Comparison of ENCODE assay signal across 10 cellular contexts in genomic region chr1:174040387-174040786, GRCh38. TPM values are rescaled to one million over a fixed set of nuclear protein-coding genes. Genes with fewer than 3 reads are reported as not detected.
DNase-seq lines count a peak whose midpoint lies in the region; ATAC-seq and TF ChIP-seq lines count a peak whose summit lies in the region.
"Had no signal": no experiment of that assay in that cellular context is flagged by ENCODE, and none has a peak within 500 bp of the region (broad histone marks: within the 10 kb centered on the region; RNA-seq: fewer than 3 reads in every experiment).

No MANE protein-coding gene starts in this region.

- no peaks in the 10 kb centered on the region for H3K36me3 Mint-ChIP-seq in H9 (ENCODE audit: insufficient read depth in 1 of 3, low read depth in 3 of 3)
- H3K36me3 Mint-ChIP-seq in naive thymus-derived CD8-positive, alpha-beta T cell, result no peaks in the 10 kb centered on the region
- H3K36me3 Mint-ChIP-seq: CD8-positive, alpha-beta T cell had no signal

- H3K27me3 Mint-ChIP-seq in H9 (ENCODE audit: low read depth), result peaks cover 5% of the 10 kb centered on the region
- H3K27me3 Mint-ChIP-seq in naive thymus-derived CD8-positive, alpha-beta T cell, result peaks cover 0 to 4% (median 0%) of the 10 kb centered on the region in 5 donors

- H3K27me3 ChIP-seq in AG04450 (ENCODE audit: control insufficient read depth, insufficient read depth, low read length) (no peaks in the 10 kb centered on the region), H9 (ENCODE audit: insufficient read depth, low read length) (no peaks in the 10 kb centered on the region), upper lobe of left lung (no peaks in the 10 kb centered on the region)

- H2BK120ac ChIP-seq in H9 (ENCODE audit: low read depth, low read length, poor library complexity, severe bottlenecking), result no peak overlapping the region

- TF ChIP-seq POLR2A in upper lobe of left lung (IDR thresholded peaks at IDR 0.05), result no peak

- H3K9me3 Mint-ChIP-seq in H9, result no peaks in the 10 kb centered on the region
- no peaks in the 10 kb centered on the region for H3K9me3 Mint-ChIP-seq in naive thymus-derived CD8-positive, alpha-beta T cell
- H3K9me3 Mint-ChIP-seq: CD8-positive, alpha-beta T cell had no signal

- H2BK12ac ChIP-seq in H9 (ENCODE audit: insufficient read length, low read depth, low read length), result no peak overlapping the region

- no peak overlapping the region for H3K4me2 ChIP-seq in H9 (ENCODE audit: insufficient read depth, insufficient read length, low read length)

- no peaks in the 10 kb centered on the region for H3K23me2 ChIP-seq in H9 (ENCODE audit: insufficient read length, low read depth, low read length, poor library complexity, severe bottlenecking)

- no peak overlapping the region for H3T11ph ChIP-seq in H9 (ENCODE audit: low read length)

- POLR2A ChIA-PET in AG04450 (lab: Yijun Ruan, JAX), result interaction anchor here (0.7 kb wide), 1 partner anchor 18 kb away, joined by 3 read pairs; the partner anchor contains the start of gene RC3H1
- POLR2A ChIA-PET in naive thymus-derived CD8-positive, alpha-beta T cell (lab: Charles Lee), result no interaction called here

- no peak overlapping the region for H2AK5ac ChIP-seq in H9 (ENCODE audit: insufficient read length, low read length)

- H4K20me1 ChIP-seq in H9 (ENCODE audit: control insufficient read depth, insufficient read depth, insufficient read length), result no peaks in the 10 kb centered on the region

- no peak overlapping the region for H3K9ac ChIP-seq in H9 (ENCODE audit: extremely low read depth, insufficient read length, low read length)

- no peak overlapping the region for H3K4me3 Mint-ChIP-seq in H9
- H3K4me3 Mint-ChIP-seq in naive thymus-derived CD8-positive, alpha-beta T cell, result no peak overlapping the region
- H3K4me3 Mint-ChIP-seq: CD8-positive, alpha-beta T cell had no signal

- no peak overlapping the region for H3K27ac Mint-ChIP-seq in H9
- H3K27ac Mint-ChIP-seq in naive thymus-derived CD8-positive, alpha-beta T cell, result no peak overlapping the region
- H3K27ac Mint-ChIP-seq: CD8-positive, alpha-beta T cell had no signal

- DNase-seq in AG04450 (ENCODE audit: low read depth, low spot score) (peak; percentile 72), HT-29 (ENCODE audit: low spot score) (peak; percentile 74), NCI-H524 treated with DMSO at 0.1 percent for 48 hours (lab: John Stamatoyannopoulos, UW) (peak; percentile 94), epithelial cell of esophagus (ENCODE audit: low read depth) (peak; percentile 94), H9 (no peak), upper lobe of left lung (no peak)
- no peak for DNase-seq in naive thymus-derived CD8-positive, alpha-beta T cell
- DNase-seq: CD8-positive, alpha-beta T cell; WERI-Rb-1 had no signal

- H3K18ac ChIP-seq in H9 (ENCODE audit: insufficient read length, low read depth, low read length), result no peak overlapping the region

- no peak overlapping the region for H2BK20ac ChIP-seq in H9 (ENCODE audit: low read depth, low read length, poor library complexity, severe bottlenecking)

- H3K4me3 ChIP-seq in AG04450 (ENCODE audit: low read depth, low read length) (no peak overlapping the region), epithelial cell of esophagus (ENCODE audit: low read length) (no peak overlapping the region), upper lobe of left lung (no peak overlapping the region)

- H3K4me1 ChIP-seq in H9 (ENCODE audit: insufficient read depth, low read length) (no peaks in the 10 kb centered on the region), upper lobe of left lung (no peaks in the 10 kb centered on the region)

- H3K4me1 Mint-ChIP-seq in H9, result no peaks in the 10 kb centered on the region
- H3K4me1 Mint-ChIP-seq in naive thymus-derived CD8-positive, alpha-beta T cell, result no peaks in the 10 kb centered on the region

- H2AFZ ChIP-seq in H9 (ENCODE audit: low read length), result no peak overlapping the region

- no peaks in the 10 kb centered on the region for H3K36me3 ChIP-seq in upper lobe of left lung
- H3K36me3 ChIP-seq: WERI-Rb-1 had no signal

- WGBS in H9 (ENCODE audit: extremely low coverage, insufficient read length, low lambda C conversion rate), result no CpG with 5 or more reads among the region's 2 CpGs
- WGBS in upper lobe of left lung, 2 donors, result 90 to 98% methylated on average over 2 of the region's 2 CpGs

- no peak overlapping the region for H3K23ac ChIP-seq in H9 (ENCODE audit: insufficient read length, low read depth, low read length)

- H4K8ac ChIP-seq in H9 (replicated peaks; ENCODE audit: insufficient read length, low read depth, low read length), result no peak overlapping the region

- no peaks in the 10 kb centered on the region for H3K9me3 ChIP-seq in AG04450 (ENCODE audit: control insufficient read depth, insufficient read depth, low read length)
- no peaks in the 10 kb centered on the region for H3K9me3 ChIP-seq in H9 (ENCODE audit: control insufficient read depth, low read depth, low read length)
- no peaks in the 10 kb centered on the region for H3K9me3 ChIP-seq in upper lobe of left lung

- H4K5ac ChIP-seq in H9 (ENCODE audit: insufficient read length, low read depth, low read length), result no peak overlapping the region

- no peak overlapping the region for H3K27ac ChIP-seq in AG04450 (ENCODE audit: low read depth, low read length)
- no peak overlapping the region for H3K27ac ChIP-seq in H9 (ENCODE audit: insufficient read length, low read depth, low read length)
- no peak overlapping the region for H3K27ac ChIP-seq in upper lobe of left lung
- H3K27ac ChIP-seq: WERI-Rb-1 had no signal

- no peak overlapping the region for H3K56ac ChIP-seq in H9 (ENCODE audit: insufficient read length, low read depth, low read length)

- H4K91ac ChIP-seq in H9 (ENCODE audit: insufficient read length, low read depth, low read length), result no peak overlapping the region

- no peaks in the 10 kb centered on the region for H3K79me2 ChIP-seq in H9 (ENCODE audit: insufficient read depth, low read length)

- ATAC-seq in HG03039 (IDR thresholded peaks at IDR 0.05; ENCODE audit: unreplicated experiment) (no peak), upper lobe of left lung (ENCODE audit: low FRiP score in 2 of 2) (no peak)
- no peak for ATAC-seq in naive thymus-derived CD8-positive, alpha-beta T cell
- ATAC-seq: CD8-positive, alpha-beta T cell had no signal

- no peak for TF ChIP-seq CTCF in AG04450 (IDR thresholded peaks at IDR 0.05; ENCODE audit: low read depth, low read length)
- no peak for TF ChIP-seq CTCF in epithelial cell of esophagus (IDR thresholded peaks at IDR 0.05; ENCODE audit: insufficient read depth, low read depth, low read length, missing control alignments)
- no peak for TF ChIP-seq CTCF in H9 (conservative IDR thresholded peaks at IDR 0.05)
- TF ChIP-seq CTCF in upper lobe of left lung (IDR thresholded peaks at IDR 0.05), result no peak

- no peak overlapping the region for H3K14ac ChIP-seq in H9 (ENCODE audit: insufficient read depth, low read length)

- no peak for TF ChIP-seq EP300 in upper lobe of left lung (IDR thresholded peaks at IDR 0.05)

- H3K79me1 ChIP-seq in H9 (ENCODE audit: insufficient read depth, low read depth, low read length, poor library complexity, severe bottlenecking), result no peaks in the 10 kb centered on the region

- H3K4ac ChIP-seq in H9 (ENCODE audit: low read depth, low read length), result no peak overlapping the region

- CTCF ChIA-PET in AG04450 (lab: Charles Lee), result no interaction called here

- no peak overlapping the region for H2BK5ac ChIP-seq in H9 (ENCODE audit: insufficient read length, low read length)

- H2BK15ac ChIP-seq in H9 (ENCODE audit: low read depth, low read length), result no peak overlapping the region

RNA-seq across cellular contexts. Expression of gene RC3H1, which starts 18.2 kb away (rescaled TPM):
- polyA plus RNA-seq in AG04450 (2011; rRNA removed), result 13.3 and 13.9 TPM in 2 replicates
- 66.2 and 75.4 TPM in 2 replicates for polyA minus RNA-seq in AG04450 (2011; rRNA and poly(A)+ RNA removed)
- total RNA-seq in HT-29 (2014; rRNA removed; shearing (Covaris generic)), result 9.3 and 9.6 TPM in 2 replicates
- total RNA-seq in H9 (2021), result 33.3 and 36.1 TPM in 2 replicates
- 10 to 100 TPM; 19.0 to 40.9 (median 31.4) TPM for total RNA-seq in upper lobe of left lung
- total RNA-seq in naive thymus-derived CD8-positive, alpha-beta T cell, result 10 to 100 TPM; 52.9 to 56.8 TPM
- polyA plus RNA-seq in naive thymus-derived CD8-positive, alpha-beta T cell, result 1 to 10 TPM; 5.1 to 7.2 (median 5.2) TPM

Comparison
In these comparisons a context has a peak if more than half of its experiments do, and no peak if none do; other contexts are left out.
1. DNase-seq: peak in AG04450 (single experiment), HT-29 (single experiment), NCI-H524 treated with DMSO at 0.1 percent for 48 hours (single experiment) and epithelial cell of esophagus (single experiment); none in H9 (single experiment), upper lobe of left lung (0 of 2) and naive thymus-derived CD8-positive, alpha-beta T cell (0 of 10).